Comparison of ENCODE assay signal across 23 cellular contexts in the genomic region with DNA sequence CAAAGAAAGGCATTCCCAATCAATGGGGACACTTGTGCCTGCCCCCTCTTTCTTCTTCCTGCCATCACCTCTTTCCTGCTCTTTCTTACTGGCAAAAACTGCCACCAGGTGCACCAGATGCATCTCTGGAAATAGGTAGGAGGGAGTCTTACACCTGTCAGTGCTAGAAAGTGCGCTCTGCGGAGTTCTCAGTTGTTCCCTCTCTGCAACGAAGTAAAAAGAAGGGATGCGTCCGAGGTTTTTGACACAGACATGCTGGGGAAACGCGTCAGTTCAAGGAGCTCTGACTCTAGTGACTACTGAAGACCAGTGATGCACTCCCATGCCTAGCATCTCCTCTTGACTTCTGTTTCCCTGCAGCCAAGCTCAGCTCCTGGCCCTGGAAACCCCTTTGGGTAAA. TPM values are rescaled to one million over a fixed set of nuclear protein-coding genes. Genes with fewer than 3 reads are reported as not detected.
A peak's percentile ranks its signal among the peaks of the same experiment; 100 is the strongest.
DNase-seq lines count a peak whose midpoint lies in the region; ATAC-seq, FAIRE-seq and TF ChIP-seq lines count a peak whose summit lies in the region.
"Had no signal": no experiment of that assay in that cellular context is flagged by ENCODE, and none has a peak within 500 bp of the region (broad histone marks: within the 10 kb centered on the region; RNA-seq: fewer than 3 reads in every experiment).

No MANE protein-coding gene starts in this region.

- no peaks in the 10 kb centered on the region for H3K36me3 ChIP-seq in HUES6 (ENCODE audit: control insufficient read depth, insufficient read depth, low read length)
- H3K36me3 ChIP-seq in astrocyte (ENCODE audit: insufficient read depth, low read length), result no peaks in the 10 kb centered on the region
- H3K36me3 ChIP-seq in iPS-15b (ENCODE audit: control insufficient read depth, insufficient read depth, low read length), result no peaks in the 10 kb centered on the region
- H3K36me3 ChIP-seq in osteoblast (ENCODE audit: insufficient read depth, low read length), result no peaks in the 10 kb centered on the region
- H3K36me3 ChIP-seq: left lung had no signal

- peaks cover 10% of the 10 kb centered on the region for H3K4me1 ChIP-seq in HUES6 (ENCODE audit: control insufficient read depth, insufficient read depth, low read length)
- peaks cover 13% of the 10 kb centered on the region for H3K4me1 ChIP-seq in astrocyte (ENCODE audit: insufficient read depth, low read length)
- peaks cover 4% of the 10 kb centered on the region for H3K4me1 ChIP-seq in iPS-15b (ENCODE audit: control insufficient read depth, insufficient read depth, low read length)
- no peaks in the 10 kb centered on the region for H3K4me1 ChIP-seq in osteoblast (ENCODE audit: insufficient read depth, low read length)
- H3K4me1 ChIP-seq: left lung had no signal

- H3K79me2 ChIP-seq in astrocyte (ENCODE audit: insufficient read depth, low read length) (no peaks in the 10 kb centered on the region), osteoblast (ENCODE audit: insufficient read depth, low read length) (no peaks in the 10 kb centered on the region)

- FAIRE-seq in astrocyte (lab: Jason Lieb, UNC), result no peak

- H3K4me3 ChIP-seq in HUES6 (ENCODE audit: low read depth, low read length), result peak overlapping the region; percentile 70
- H3K4me3 ChIP-seq in astrocyte (ENCODE audit: insufficient read depth, low read depth, low read length), result peak overlapping the region; percentile 70
- H3K4me3 ChIP-seq in iPS-15b (ENCODE audit: low read depth, low read length), result peak overlapping the region; percentile 73
- no peak overlapping the region for H3K4me3 ChIP-seq in osteoblast (ENCODE audit: insufficient read depth, low read length)
- H3K4me3 ChIP-seq: left lung had no signal

- peaks cover 2% of the 10 kb centered on the region for H3K36me3 Mint-ChIP-seq in astrocyte (ENCODE audit: low read depth, unreplicated experiment)
- H3K36me3 Mint-ChIP-seq in activated T-cell treated with anti-CD3 and anti-CD28 coated beads, Interleukin-2, amount 50 U/mL, for 4 hours (ENCODE audit: insufficient read depth), result no peaks in the 10 kb centered on the region

- H3K27me3 ChIP-seq in HUES6 (ENCODE audit: control insufficient read depth, insufficient read depth, low read length), result peaks cover 97% of the 10 kb centered on the region
- peaks cover 26% of the 10 kb centered on the region for H3K27me3 ChIP-seq in astrocyte (ENCODE audit: insufficient read depth, low read length)
- H3K27me3 ChIP-seq in iPS-15b (ENCODE audit: control insufficient read depth, insufficient read depth, low read length), result peaks cover 81% of the 10 kb centered on the region
- no peaks in the 10 kb centered on the region for H3K27me3 ChIP-seq in osteoblast (ENCODE audit: insufficient read depth, low read length)

- ATAC-seq in activated T-cell treated with anti-CD3 and anti-CD28 coated beads, Interleukin-2, amount 50 U/mL, for 4 hours, result no peak
- no peak for ATAC-seq in HG03108 (IDR thresholded peaks at IDR 0.05; ENCODE audit: unreplicated experiment)
- ATAC-seq: PC-3 had no signal

- H4K20me1 ChIP-seq in astrocyte (ENCODE audit: insufficient read depth, low read length) (no peaks in the 10 kb centered on the region), osteoblast (ENCODE audit: insufficient read depth, low read length) (no peaks in the 10 kb centered on the region)

- DNase-seq in astrocyte (ENCODE audit: low read depth) (no peak), osteoblast (ENCODE audit: insufficient read length, low spot score, missing footprints) (peak; percentile 66), DMS 273 (lab: John Stamatoyannopoulos, UW; ENCODE audit: unreplicated experiment) (no peak)
- DNase-seq in activated T-cell treated with anti-CD3 and anti-CD28 coated beads, Interleukin-2, amount 50 U/mL, for 4 hours, result no peak
- DNase-seq: activated naive CD4-positive, alpha-beta T cell treated with anti-CD3 and anti-CD28 coated beads for 36 hours; activated T-cell treated with anti-CD3 and anti-CD28 coated beads for 4 hours; Kasumi-1; NCI-H1092 treated with DMSO at 0.1 percent for 48 hours; NCI-H526 treated with DMSO at 0.1 percent for 48 hours; PC-3; SHP77 treated with DMSO at 0.1 percent for 48 hours; stimulated activated naive CD8-positive, alpha-beta T cell treated with anti-CD3 and anti-CD28 coated beads, Interleukin-15, Interleukin-2, amounts not matched to agents 100 U/mL and 50 U/mL, for 24 hours; T-helper 1 cell; trophoblast cell had no signal

- H3K4me2 ChIP-seq in astrocyte (ENCODE audit: low read length) (peak overlapping the region; percentile 94), osteoblast (ENCODE audit: insufficient read depth, low read length) (no peak overlapping the region)

- H3K27me3 Mint-ChIP-seq in astrocyte (ENCODE audit: low read depth, unreplicated experiment), result peaks cover 38% of the 10 kb centered on the region
- H3K27me3 Mint-ChIP-seq in activated T-cell treated with anti-CD3 and anti-CD28 coated beads, Interleukin-2, amount 50 U/mL, for 4 hours (ENCODE audit: low read depth), result peaks cover 32% of the 10 kb centered on the region

- H3K4me3 Mint-ChIP-seq in astrocyte (ENCODE audit: unreplicated experiment), result peak overlapping the region; percentile 68
- H3K4me3 Mint-ChIP-seq in activated T-cell treated with anti-CD3 and anti-CD28 coated beads, Interleukin-2, amount 50 U/mL, for 4 hours, result no peak overlapping the region
- H3K4me3 Mint-ChIP-seq: activated naive CD4-positive, alpha-beta T cell treated with anti-CD3 and anti-CD28 coated beads for 36 hours had no signal

- H3K9me3 Mint-ChIP-seq in astrocyte (ENCODE audit: unreplicated experiment), result peaks cover 8% of the 10 kb centered on the region
- H3K9me3 Mint-ChIP-seq in activated T-cell treated with anti-CD3 and anti-CD28 coated beads, Interleukin-2, amount 50 U/mL, for 4 hours, result no peaks in the 10 kb centered on the region
- H3K9me3 Mint-ChIP-seq: activated naive CD4-positive, alpha-beta T cell treated with anti-CD3 and anti-CD28 coated beads for 36 hours had no signal

- H3K27ac ChIP-seq in HUES6 (ENCODE audit: low read depth, low read length) (no peak overlapping the region), astrocyte (ENCODE audit: low read depth, low read length) (no peak overlapping the region), osteoblast (ENCODE audit: low read depth, low read length) (no peak overlapping the region)
- H3K27ac ChIP-seq: coronary artery, left lung, VCaP had no signal

- no peaks in the 10 kb centered on the region for H3K9me3 ChIP-seq in HUES6 (ENCODE audit: control insufficient read depth, insufficient read depth, low read depth, low read length)
- H3K9me3 ChIP-seq in astrocyte (ENCODE audit: insufficient read depth, low read depth, low read length), result no peaks in the 10 kb centered on the region
- no peaks in the 10 kb centered on the region for H3K9me3 ChIP-seq in iPS-15b (ENCODE audit: control insufficient read depth, insufficient read depth, low read length)
- H3K9me3 ChIP-seq in osteoblast (ENCODE audit: low read depth, low read length), result peaks cover 3% of the 10 kb centered on the region
- H3K9me3 ChIP-seq: left lung had no signal

- TF ChIP-seq CTCF in astrocyte (IDR thresholded peaks at IDR 0.05; ENCODE audit: insufficient read depth, low read depth, low read length) (no peak), osteoblast (IDR thresholded peaks at IDR 0.05; ENCODE audit: extremely low read depth, low read depth, low read length) (no peak)

- H3K9ac ChIP-seq in HUES6 (ENCODE audit: low read length) (no peak overlapping the region), astrocyte (ENCODE audit: low read length) (peak overlapping the region; percentile 79), iPS-15b (ENCODE audit: low read depth, low read length) (no peak overlapping the region)

- H2AFZ ChIP-seq in astrocyte (ENCODE audit: low read depth, low read length) (peak overlapping the region; percentile 96), osteoblast (ENCODE audit: low read length) (no peak overlapping the region)

- H3K4me1 Mint-ChIP-seq in astrocyte (ENCODE audit: low read depth, unreplicated experiment), result no peaks in the 10 kb centered on the region
- H3K4me1 Mint-ChIP-seq in activated T-cell treated with anti-CD3 and anti-CD28 coated beads, Interleukin-2, amount 50 U/mL, for 4 hours (ENCODE audit: low read depth), result no peaks in the 10 kb centered on the region

- H3K27ac Mint-ChIP-seq in astrocyte (ENCODE audit: unreplicated experiment), result no peak overlapping the region
- H3K27ac Mint-ChIP-seq: activated naive CD4-positive, alpha-beta T cell treated with anti-CD3 and anti-CD28 coated beads for 36 hours had no signal

RNA-seq across cellular contexts. Expression of a gene that starts 0.8 kb away (rescaled TPM):
- not detected in 2 replicates for total RNA-seq in astrocyte
- not detected in 2 replicates for total RNA-seq in osteoblast
- not detected for total RNA-seq in activated T-cell treated with anti-CD3 and anti-CD28 coated beads, Interleukin-2, amount 50 U/mL, for 4 hours
- total RNA-seq: activated naive CD4-positive, alpha-beta T cell treated with anti-CD3 and anti-CD28 coated beads for 36 hours; Daoy; fibroblast of villous mesenchyme; osteocyte; PC-3 had no signal
